8 cellular contexts compared by ENCODE assay signal in genomic region chr17:42378597-42379594, GRCh38. TPM values are rescaled to one million over a fixed set of nuclear protein-coding genes. Genes with fewer than 3 reads are reported as not detected.
DNase-seq lines count a peak whose midpoint lies in the region; ATAC-seq and TF ChIP-seq lines count a peak whose summit lies in the region.

No MANE protein-coding gene starts in this region.

- intact Hi-C loops in CD4-positive, alpha-beta T cell (cut with DNase I, micrococcal nuclease): no loop called here
- intact Hi-C loops in lower lobe of right lung (cut with DNase I): no loop called here

- H3K9me3 Mint-ChIP-seq in CD4-positive, alpha-beta T cell: no peaks in the 10 kb centered on the region

- H3K9me3 ChIP-seq in CD4-positive, alpha-beta T cell (ENCODE audit: control insufficient read depth, low read length): no peaks in the 10 kb centered on the region
- no peaks in the 10 kb centered on the region for H3K9me3 ChIP-seq in lower lobe of right lung

- peaks cover 42% of the 10 kb centered on the region for H3K36me3 Mint-ChIP-seq in CD4-positive, alpha-beta T cell (ENCODE audit: low read depth)

- TF ChIP-seq CTCF in CD4-positive, alpha-beta T cell (IDR thresholded peaks at IDR 0.05): no peak
- no peak for TF ChIP-seq CTCF in cardiac fibroblast (IDR thresholded peaks at IDR 0.05; ENCODE audit: low read depth, low read length)
- TF ChIP-seq CTCF in lower lobe of right lung (IDR thresholded peaks at IDR 0.05): no peak

- H3K4me1 Mint-ChIP-seq in CD4-positive, alpha-beta T cell (ENCODE audit: low read depth): peaks cover 70% of the 10 kb centered on the region

- CTCF ChIA-PET in CD4-positive, alpha-beta T cell (lab: Charles Lee): interaction anchor here (1.2 to 2.0 kb wide), 2 partner anchors 9 to 57 kb away, joined by 4 to 6 read pairs; partner anchors contain the start of gene STAT3

- H3K4me3 ChIP-seq in cardiac fibroblast (replicated peaks in 1 of 2; ENCODE audit: low read depth in 2 of 2, low read length in 2 of 2): peak overlapping the region in 1 of 2 donors; percentile 43
- peak overlapping the region; percentile 38 for H3K4me3 ChIP-seq in lower lobe of right lung
- H3K4me3 ChIP-seq in urinary bladder (ENCODE audit: low read depth, low read length): peak overlapping the region; percentile 35

- WGBS in urinary bladder: 28% methylated on average over 10 of the region's 10 CpGs

- H3K27me3 Mint-ChIP-seq in CD4-positive, alpha-beta T cell: no peaks in the 10 kb centered on the region

- H3K27ac ChIP-seq in CD4-positive, alpha-beta T cell (ENCODE audit: low read depth, low read length): no peak overlapping the region
- H3K27ac ChIP-seq in lower lobe of right lung (peak overlapping the region; percentile 71), urinary bladder (ENCODE audit: low read depth) (peak overlapping the region; percentile 88)

- peak; percentile 54 for ATAC-seq in CD4-positive, alpha-beta T cell (ENCODE audit: poor library complexity)
- ATAC-seq in lower lobe of right lung (peak; percentile 48 to 55), HG02571 (IDR thresholded peaks at IDR 0.05; ENCODE audit: unreplicated experiment) (no peak)

- DNase-seq in CD4-positive, alpha-beta T cell: no peak
- DNase-seq in LoVo (ENCODE audit: low spot score) (peak; percentile 19), cardiac fibroblast (ENCODE audit: low read depth in 2 of 2) (peak; percentile 46 to 47), lower lobe of right lung (no peak), SKM-1 treated with dmso at 0.1 percent for 144 hours (lab: John Stamatoyannopoulos, UW; ENCODE audit: unreplicated experiment) (no peak)
- no peak for DNase-seq in NK-92 treated with Interleukin-12 subunit alpha and Interleukin-12 subunit beta, amount 100 ng/mL, for 24 hours (lab: John Stamatoyannopoulos, UW)

- POLR2A ChIA-PET in CD4-positive, alpha-beta T cell (lab: Charles Lee): interaction anchor here (1.1 to 3.3 kb wide), 4 partner anchors 10 to 362 kb away, joined by 3 to 37 read pairs (median 4); partner anchors contain the start of genes DNAJC7 and STAT3

- H3K27me3 ChIP-seq in CD4-positive, alpha-beta T cell (ENCODE audit: control insufficient read depth, insufficient read depth, low read length): no peaks in the 10 kb centered on the region
- H3K27me3 ChIP-seq in lower lobe of right lung (ENCODE audit: low read depth): no peaks in the 10 kb centered on the region

- H3K36me3 ChIP-seq in lower lobe of right lung: peaks cover 3% of the 10 kb centered on the region
- H3K36me3 ChIP-seq in urinary bladder (ENCODE audit: insufficient read depth): no peaks in the 10 kb centered on the region

- H3K4me1 ChIP-seq in lower lobe of right lung: peaks cover 83% of the 10 kb centered on the region
- peaks cover 1% of the 10 kb centered on the region for H3K4me1 ChIP-seq in urinary bladder (ENCODE audit: insufficient read depth)

- peak overlapping the region; percentile 80 for H3K4me3 Mint-ChIP-seq in CD4-positive, alpha-beta T cell

- H3K27ac Mint-ChIP-seq in CD4-positive, alpha-beta T cell: peak overlapping the region; percentile 69

RNA-seq across cellular contexts. Expression of gene STAT3, which starts 9.3 kb away (rescaled TPM):
- total RNA-seq in CD4-positive, alpha-beta T cell: 100 to 1,000 TPM; 315 to 319 TPM
- total RNA-seq in lower lobe of right lung: 278 TPM
- total RNA-seq in urinary bladder: 96.4 TPM
- polyA plus RNA-seq in urinary bladder: 143 TPM

RNA-seq across cellular contexts. Expression of gene CAVIN1, which starts 44.2 kb away (rescaled TPM):
- total RNA-seq in CD4-positive, alpha-beta T cell: under 1 TPM; 0.14 to 0.16 TPM
- total RNA-seq in lower lobe of right lung: 269 TPM
- total RNA-seq in urinary bladder: 296 TPM
- polyA plus RNA-seq in urinary bladder: 478 TPM

Comparison
In these comparisons a context has a peak if more than half of its experiments do, and no peak if none do; other contexts are left out.
1. DNase-seq: peak in LoVo (single experiment) and cardiac fibroblast (2 of 2); none in CD4-positive, alpha-beta T cell (0 of 10), lower lobe of right lung (single experiment), NK-92 treated with Interleukin-12 subunit alpha and Interleukin-12 subunit beta, amount 100 ng/mL, for 24 hours (single experiment) and SKM-1 treated with dmso at 0.1 percent for 144 hours (single experiment).
2. RNA of gene CAVIN1, which starts 44.2 kb away (total RNA-seq): 296 TPM in urinary bladder (single experiment) and 269 TPM in lower lobe of right lung (single experiment); 0.14 to 0.16 TPM in CD4-positive, alpha-beta T cell; every median in the first group is over 100 times any median in the second.